ENCODE assay signal across 19 cellular contexts in the genomic region with DNA sequence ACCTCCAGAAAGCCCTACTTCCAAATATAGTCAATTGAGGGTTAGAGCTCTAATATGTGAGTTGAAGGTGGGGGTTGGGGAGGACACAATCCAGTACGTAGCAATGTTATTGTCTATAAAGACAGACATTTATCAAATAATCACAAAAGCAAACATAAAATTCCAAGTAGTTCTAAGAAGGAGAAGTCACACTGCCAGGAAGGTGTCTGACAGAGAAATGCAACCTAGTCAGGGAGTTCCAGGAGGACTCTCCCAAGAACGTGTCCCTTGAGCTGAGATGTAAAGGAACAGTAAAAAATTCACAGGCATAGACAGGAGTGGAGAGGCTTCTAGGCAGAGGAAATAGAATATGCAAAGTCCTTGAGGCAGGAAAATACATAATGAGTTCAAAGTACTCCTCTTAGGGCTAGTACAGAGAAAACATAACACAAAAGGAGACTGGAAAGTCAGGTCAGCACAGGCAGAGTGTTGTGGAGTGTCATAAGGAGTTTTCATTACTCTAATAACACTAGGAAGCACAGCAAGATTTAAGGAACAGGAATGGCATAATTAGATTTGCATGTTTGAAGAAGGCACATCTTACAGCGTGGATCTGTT.
"Had no signal": no experiment of that assay in that cellular context is flagged by ENCODE, and none has a peak within 500 bp of the region (broad histone marks: within the 10 kb centered on the region; RNA-seq: fewer than 3 reads in every experiment).

No MANE protein-coding gene starts in this region.

- H3K36me3 Mint-ChIP-seq: natural killer cell had no signal

- H3K9me3 Mint-ChIP-seq: memory B cell; natural killer cell; stimulated activated effector memory CD8-positive, alpha-beta T cell treated with anti-CD3 and anti-CD28 coated beads, Interleukin-12 subunit alpha, Interleukin-12 subunit beta, amount 100 ng/mL, for 72 hours had no signal

- H3K4me3 ChIP-seq: coronary artery, pancreas, sigmoid colon, testis had no signal

- DNase-seq: activated CD4-positive, alpha-beta T cell treated with anti-CD3 and anti-CD28 coated beads, Interleukin-2, amount 10 ng/mL, durations not matched to agents 7 days and 5 days; activated CD8-positive, alpha-beta memory T cell treated with anti-CD3 and anti-CD28 coated beads, Interleukin-2, amount 50 U/mL, for 4 hours; activated naive CD4-positive, alpha-beta T cell treated with anti-CD3 and anti-CD28 coated beads, Interleukin-2, amount 10 ng/mL, durations not matched to agents 7 days and 5 days; activated naive CD8-positive, alpha-beta T cell treated with anti-CD3 and anti-CD28 coated beads, Interleukin-2, amount 50 U/mL, for 24 hours; activated T-cell treated with anti-CD3 and anti-CD28 coated beads, Interleukin-2, amount 50 U/mL, for 4 hours; anterior cingulate cortex; erythroblast; left ventricle myocardium superior; natural killer cell; pancreas; sigmoid colon; stimulated activated CD4-positive, alpha-beta T cell treated with anti-CD3 and anti-CD28 coated beads, Interleukin-4, amount 100 ng/mL, for 24 hours; T1000; testis had no signal

- H3K4me1 Mint-ChIP-seq: natural killer cell had no signal

- ATAC-seq: activated naive CD8-positive, alpha-beta T cell treated with anti-CD3 and anti-CD28 coated beads, Interleukin-2, amount 50 U/mL, for 24 hours; activated T-cell treated with anti-CD3 and anti-CD28 coated beads, Interleukin-2, amount 50 U/mL, for 4 hours; left ventricle myocardium superior; natural killer cell; stimulated activated effector memory CD8-positive, alpha-beta T cell treated with anti-CD3 and anti-CD28 coated beads, Interleukin-12 subunit alpha, Interleukin-12 subunit beta, amount 100 ng/mL, for 72 hours had no signal

- H3K27me3 ChIP-seq: neutrophil, pancreas, sigmoid colon, testis had no signal

- H3K27ac Mint-ChIP-seq: activated CD4-positive, alpha-beta T cell treated with anti-CD3 and anti-CD28 coated beads, Interleukin-2, amount 10 ng/mL, durations not matched to agents 7 days and 5 days; activated naive CD4-positive, alpha-beta T cell treated with anti-CD3 and anti-CD28 coated beads, Interleukin-2, amount 10 ng/mL, durations not matched to agents 7 days and 5 days; memory B cell; natural killer cell had no signal

- H3K27ac ChIP-seq: coronary artery, neutrophil, pancreas, sigmoid colon, testis had no signal

- H3K4me3 Mint-ChIP-seq: activated CD4-positive, alpha-beta T cell treated with anti-CD3 and anti-CD28 coated beads, Interleukin-2, amount 10 ng/mL, durations not matched to agents 7 days and 5 days; activated naive CD4-positive, alpha-beta T cell treated with anti-CD3 and anti-CD28 coated beads, Interleukin-2, amount 10 ng/mL, durations not matched to agents 7 days and 5 days; activated naive CD8-positive, alpha-beta T cell treated with anti-CD3 and anti-CD28 coated beads, Interleukin-2, amount 50 U/mL, for 24 hours; activated T-cell treated with anti-CD3 and anti-CD28 coated beads, Interleukin-2, amount 50 U/mL, for 4 hours; central memory CD8-positive, alpha-beta T cell; memory B cell; natural killer cell; stimulated activated effector memory CD8-positive, alpha-beta T cell treated with anti-CD3 and anti-CD28 coated beads, Interleukin-12 subunit alpha, Interleukin-12 subunit beta, amount 100 ng/mL, for 72 hours had no signal

- H3K4me1 ChIP-seq: pancreas, sigmoid colon, testis had no signal

- H3K27me3 Mint-ChIP-seq: activated CD4-positive, alpha-beta T cell treated with anti-CD3 and anti-CD28 coated beads, Interleukin-2, amount 10 ng/mL, durations not matched to agents 7 days and 5 days; activated naive CD4-positive, alpha-beta T cell treated with anti-CD3 and anti-CD28 coated beads, Interleukin-2, amount 10 ng/mL, durations not matched to agents 7 days and 5 days; activated naive CD8-positive, alpha-beta T cell treated with anti-CD3 and anti-CD28 coated beads, Interleukin-2, amount 50 U/mL, for 24 hours; central memory CD8-positive, alpha-beta T cell had no signal

- H3K36me3 ChIP-seq: neutrophil, pancreas, sigmoid colon had no signal
